ENCODE assay signal across 7 cellular contexts in the genomic region with DNA sequence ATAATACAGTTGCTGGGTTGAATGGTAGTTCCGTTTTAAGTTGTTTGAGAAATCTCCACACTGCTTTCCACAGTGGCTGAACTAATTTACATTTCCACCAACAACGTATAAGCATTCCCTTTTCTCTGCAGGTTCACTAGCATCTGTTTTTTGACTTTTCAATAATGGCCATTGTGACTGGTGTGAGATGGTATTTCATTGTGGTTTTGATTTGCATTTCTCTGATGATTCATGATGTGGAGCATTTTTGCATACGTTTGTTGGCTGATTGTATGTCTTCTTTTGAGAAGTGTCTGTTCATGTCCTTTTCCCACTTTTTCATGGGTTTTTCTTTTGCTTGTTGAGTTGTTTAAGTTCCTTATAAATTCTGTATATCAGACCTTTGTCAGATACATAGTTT.
DNase-seq lines count a peak whose midpoint lies in the region; ATAC-seq and TF ChIP-seq lines count a peak whose summit lies in the region.
"Not testable (repeated sequence)": the region's sequence is repeated elsewhere in the genome, so short reads cannot be mapped to it uniquely, and the experiment has no call there.

No MANE protein-coding gene starts in this region.

- not testable (repeated sequence) for H3K4me1 ChIP-seq in RWPE2 (ENCODE audit: insufficient read depth, poor library complexity, severe bottlenecking)

- H3K27ac Mint-ChIP-seq in HFFc6: not testable (repeated sequence)

- in situ Hi-C loops in Caki2 (cut with HindIII; ENCODE audit: low pct_unique_long_range_greater_than_20kb, low sequenced_read_pairs): not testable (repeated sequence)

- not testable (repeated sequence) for H3K4me1 Mint-ChIP-seq in HFFc6 (ENCODE audit: low read depth)

- TF ChIP-seq CTCF in HFFc6 (IDR thresholded peaks at IDR 0.05); RWPE2 (IDR thresholded peaks at IDR 0.05; ENCODE audit: poor library complexity, severe bottlenecking): not testable (repeated sequence)

- peak; percentile 24 for DNase-seq in Caki2 (ENCODE audit: low read depth)
- peak; percentile 32 for DNase-seq in HFFc6
- DNase-seq in NAMALWA (ENCODE audit: low spot score): peak; percentile 31
- not testable (repeated sequence) for DNase-seq in RWPE2 (ENCODE audit: low spot score); epithelial cell of prostate (ENCODE audit: low read depth, low spot score)
- DNase-seq in astrocyte of the hippocampus (ENCODE audit: low read depth, low spot score): peak; percentile 69
- peak; percentile 39 for DNase-seq in glomerular visceral epithelial cell (ENCODE audit: extremely low spot score)

- not testable (repeated sequence) for H3K36me3 ChIP-seq in RWPE2 (ENCODE audit: low read depth)

- not testable (repeated sequence) for H3K9me3 ChIP-seq in RWPE2 (ENCODE audit: severe bottlenecking)

- peaks cover 16% of the 10 kb centered on the region for H3K27me3 Mint-ChIP-seq in HFFc6 (ENCODE audit: insufficient read depth)

- H3K36me3 Mint-ChIP-seq in HFFc6 (ENCODE audit: low read depth): not testable (repeated sequence)

- not testable (repeated sequence) for H3K4me3 Mint-ChIP-seq in HFFc6

- H3K27ac ChIP-seq in RWPE2 (ENCODE audit: poor library complexity, severe bottlenecking): not testable (repeated sequence)
- H3K27ac ChIP-seq in epithelial cell of prostate: peak overlapping the region; percentile 2

- not testable (repeated sequence) for H3K4me3 ChIP-seq in RWPE2 (ENCODE audit: severe bottlenecking)

- peak; percentile 74 for ATAC-seq in RWPE2 (ENCODE audit: low read depth)

- H3K9me3 Mint-ChIP-seq in HFFc6: not testable (repeated sequence)

- not testable (repeated sequence) for H3K27me3 ChIP-seq in RWPE2 (ENCODE audit: insufficient read depth, poor library complexity, severe bottlenecking)
